ENCODE assay signal across 9 cellular contexts in the genomic region with DNA sequence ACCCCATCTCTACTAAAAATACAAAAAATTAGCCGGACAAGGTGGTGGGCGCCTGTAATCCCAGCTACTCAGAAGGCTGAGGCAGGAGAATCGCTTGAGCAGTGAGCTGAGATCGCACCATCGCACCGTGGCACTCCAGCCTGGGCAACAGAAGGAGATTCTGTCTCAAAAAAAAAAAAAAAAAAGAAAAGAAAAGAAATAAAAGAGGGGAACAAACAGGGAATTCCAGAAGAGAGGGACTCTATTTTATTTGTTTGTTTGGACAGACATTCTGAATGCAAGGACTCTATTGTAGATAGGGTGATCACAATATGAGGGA. TPM values are rescaled to one million over a fixed set of nuclear protein-coding genes. Genes with fewer than 3 reads are reported as not detected.
A peak's percentile ranks its signal among the peaks of the same experiment; 100 is the strongest.
DNase-seq lines count a peak whose midpoint lies in the region; ATAC-seq and TF ChIP-seq lines count a peak whose summit lies in the region.
"Not testable (repeated sequence)": the region's sequence is repeated elsewhere in the genome, so short reads cannot be mapped to it uniquely, and the experiment has no call there.
"Had no signal": no experiment of that assay in that cellular context is flagged by ENCODE, and none has a peak within 500 bp of the region (broad histone marks: within the 10 kb centered on the region; RNA-seq: fewer than 3 reads in every experiment).

No MANE protein-coding gene starts in this region.

- H3K79me2 ChIP-seq in PC-9 (ENCODE audit: low read depth) (peaks cover 52% of the 10 kb centered on the region), mammary epithelial cell (ENCODE audit: insufficient read depth, low read length) (peaks cover 52% of the 10 kb centered on the region)

- POLR2A ChIA-PET in PC-9 (lab: Charles Lee; ENCODE audit: unreplicated experiment); naive thymus-derived CD4-positive, alpha-beta T cell (lab: Charles Lee): not testable (repeated sequence)

- H3K9me3 Mint-ChIP-seq in activated T-cell treated with anti-CD3 and anti-CD28 coated beads, Interleukin-2, amount 50 U/mL, for 24 hours; naive thymus-derived CD4-positive, alpha-beta T cell; stimulated activated effector memory CD8-positive, alpha-beta T cell treated with anti-CD3 and anti-CD28 coated beads, Interleukin-12 subunit alpha, Interleukin-12 subunit beta, amount 100 ng/mL, for 72 hours: not testable (repeated sequence)

- dilution Hi-C loops in mammary epithelial cell (cut with HindIII; ENCODE audit: low sequenced_read_pairs) = not testable (repeated sequence)

- peak overlapping the region; percentile 91 for H3K9ac ChIP-seq in mammary epithelial cell (ENCODE audit: insufficient read depth, low read length)

- intact Hi-C loops in PC-9 (cut with micrococcal nuclease; ENCODE audit: unreplicated experiment) = loop anchor here (2.0 kb wide), 3 partner anchors 17 to 69 kb away; a partner anchor contains a TSS
- intact Hi-C loops in mammary epithelial cell (cut with micrococcal nuclease) = loop anchor here (2.0 kb wide), 3 partner anchors 21 to 55 kb away; a partner anchor contains a TSS
- intact Hi-C loops in naive thymus-derived CD4-positive, alpha-beta T cell (cut with micrococcal nuclease) = loop anchor here (2.0 kb wide), 2 partner anchors 21 to 55 kb away; a partner anchor contains a TSS

- H3K4me2 ChIP-seq in PC-9 (peak overlapping the region; percentile 96), mammary epithelial cell (ENCODE audit: insufficient read depth, low read depth, low read length) (peak overlapping the region; percentile 88)

- DNase-seq in AG08395 (ENCODE audit: low spot score) = peak; percentile 1
- not testable (repeated sequence) for DNase-seq in HAP-1 (ENCODE audit: low spot score in 2 of 2); PC-9; activated T-cell treated with anti-CD3 and anti-CD28 coated beads, Interleukin-2, amount 50 U/mL, for 24 hours; mammary epithelial cell; fibroblast of villous mesenchyme (ENCODE audit: low read depth); naive thymus-derived CD4-positive, alpha-beta T cell; stimulated activated effector memory CD8-positive, alpha-beta T cell treated with anti-CD3 and anti-CD28 coated beads, Interleukin-12 subunit alpha, Interleukin-12 subunit beta, amount 100 ng/mL, for 72 hours (ENCODE audit: low spot score in 2 of 2)

- H3K27me3 ChIP-seq in HAP-1 (ENCODE audit: low read depth); PC-9 (ENCODE audit: insufficient read depth, low read depth); mammary epithelial cell (ENCODE audit: insufficient read depth, low read length); naive thymus-derived CD4-positive, alpha-beta T cell (ENCODE audit: control insufficient read depth in 2 of 2, insufficient read depth in 2 of 2, low read length in 2 of 2): not testable (repeated sequence)

- peak overlapping the region; percentile 96 for H3K4me3 ChIP-seq in HAP-1
- H3K4me3 ChIP-seq in PC-9 = peak overlapping the region; percentile 86
- H3K4me3 ChIP-seq in mammary epithelial cell (replicated peaks in 1 of 3; ENCODE audit: insufficient read depth in 1 of 3, low read depth in 2 of 3, low read length in 3 of 3) = peak overlapping the region; percentile 54 to 88 (median 82)
- H3K4me3 ChIP-seq in fibroblast of villous mesenchyme (ENCODE audit: low read depth, low read length) = peak overlapping the region; percentile 94
- H3K4me3 ChIP-seq in naive thymus-derived CD4-positive, alpha-beta T cell (ENCODE audit: low read length) = not testable (repeated sequence)

- WGBS in mammary epithelial cell (ENCODE audit: low coverage, missing lambda C conversion rate) = 90% methylated on average over 6 of the region's 6 CpGs

- not testable (repeated sequence) for ATAC-seq in naive thymus-derived CD4-positive, alpha-beta T cell; stimulated activated effector memory CD8-positive, alpha-beta T cell treated with anti-CD3 and anti-CD28 coated beads, Interleukin-12 subunit alpha, Interleukin-12 subunit beta, amount 100 ng/mL, for 72 hours

- BruUV-seq in PC-9 (replicated peaks; lab: Mats Ljungman, UMichigan); mammary epithelial cell (replicated peaks; lab: Mats Ljungman, UMichigan): not testable (repeated sequence)

- not testable (repeated sequence) for TF ChIP-seq CTCF in PC-9 (conservative IDR thresholded peaks at IDR 0.05); mammary epithelial cell (conservative IDR thresholded peaks at IDR 0.05 in 1 of 2, IDR thresholded peaks at IDR 0.05 in 1 of 2; ENCODE audit: extremely low read depth in 1 of 2, insufficient read depth in 1 of 2, low read depth in 1 of 2, low read length in 2 of 2); fibroblast of villous mesenchyme (IDR thresholded peaks at IDR 0.05; ENCODE audit: insufficient read depth, low read depth, low read length)

- in situ Hi-C loops in HAP-1 (cut with MboI; ENCODE audit: low sequenced_read_pairs); mammary epithelial cell (cut with MboI; ENCODE audit: low sequenced_read_pairs in 2 of 2): not testable (repeated sequence)

- H3K27ac Mint-ChIP-seq in activated T-cell treated with anti-CD3 and anti-CD28 coated beads, Interleukin-2, amount 50 U/mL, for 24 hours = peak overlapping the region; percentile 99
- peak overlapping the region; percentile 23 to 98 (median 77) for H3K27ac Mint-ChIP-seq in naive thymus-derived CD4-positive, alpha-beta T cell
- peak overlapping the region; percentile 99 for H3K27ac Mint-ChIP-seq in stimulated activated effector memory CD8-positive, alpha-beta T cell treated with anti-CD3 and anti-CD28 coated beads, Interleukin-12 subunit alpha, Interleukin-12 subunit beta, amount 100 ng/mL, for 72 hours

- H3K4me1 Mint-ChIP-seq in activated T-cell treated with anti-CD3 and anti-CD28 coated beads, Interleukin-2, amount 50 U/mL, for 24 hours (ENCODE audit: low read depth) = peaks cover 54% of the 10 kb centered on the region
- peaks cover 12 to 56% (median 38%) of the 10 kb centered on the region in 7 donors for H3K4me1 Mint-ChIP-seq in naive thymus-derived CD4-positive, alpha-beta T cell
- H3K4me1 Mint-ChIP-seq in stimulated activated effector memory CD8-positive, alpha-beta T cell treated with anti-CD3 and anti-CD28 coated beads, Interleukin-12 subunit alpha, Interleukin-12 subunit beta, amount 100 ng/mL, for 72 hours = peaks cover 42% of the 10 kb centered on the region

- peak overlapping the region; percentile 95 for H3K4me3 Mint-ChIP-seq in activated T-cell treated with anti-CD3 and anti-CD28 coated beads, Interleukin-2, amount 50 U/mL, for 24 hours
- H3K4me3 Mint-ChIP-seq in naive thymus-derived CD4-positive, alpha-beta T cell = peak overlapping the region; percentile 70 to 99 (median 89)
- peak overlapping the region; percentile 95 for H3K4me3 Mint-ChIP-seq in stimulated activated effector memory CD8-positive, alpha-beta T cell treated with anti-CD3 and anti-CD28 coated beads, Interleukin-12 subunit alpha, Interleukin-12 subunit beta, amount 100 ng/mL, for 72 hours

- H2AFZ ChIP-seq in PC-9; mammary epithelial cell (ENCODE audit: low read depth, low read length): not testable (repeated sequence)

- H3K27ac ChIP-seq in PC-9 (peak overlapping the region; percentile 78), mammary epithelial cell (ENCODE audit: insufficient read depth, low read depth, low read length) (peak overlapping the region; percentile 87)
- H3K27ac ChIP-seq in naive thymus-derived CD4-positive, alpha-beta T cell (ENCODE audit: low read depth, low read length) = peak overlapping the region; percentile 93

- H4K20me1 ChIP-seq in PC-9 (ENCODE audit: insufficient read depth); mammary epithelial cell (ENCODE audit: insufficient read depth, low read length): not testable (repeated sequence)

- not testable (repeated sequence) for H3K9me3 ChIP-seq in HAP-1; PC-9 (ENCODE audit: insufficient read depth, low read depth); mammary epithelial cell (replicated peaks; ENCODE audit: insufficient read depth, low read length); naive thymus-derived CD4-positive, alpha-beta T cell (ENCODE audit: control insufficient read depth in 2 of 3, low read length in 3 of 3)

- H3K36me3 ChIP-seq in HAP-1 (replicated peaks) (peaks cover 52% of the 10 kb centered on the region), PC-9 (ENCODE audit: low read depth) (peaks cover 14% of the 10 kb centered on the region)
- not testable (repeated sequence) for H3K36me3 ChIP-seq in mammary epithelial cell (ENCODE audit: insufficient read depth, low read length)
- H3K36me3 ChIP-seq in naive thymus-derived CD4-positive, alpha-beta T cell (ENCODE audit: control insufficient read depth in 2 of 3, insufficient read depth in 3 of 3, low read length in 3 of 3) = peaks cover 0 to 13% (median 0%) of the 10 kb centered on the region in 3 experiments

- not testable (repeated sequence) for H3K4me1 ChIP-seq in HAP-1
- peaks cover 28% of the 10 kb centered on the region for H3K4me1 ChIP-seq in PC-9 (replicated peaks; ENCODE audit: insufficient read depth)
- peaks cover 33% of the 10 kb centered on the region for H3K4me1 ChIP-seq in mammary epithelial cell (ENCODE audit: insufficient read depth, low read length)
- peaks cover 24 to 32% of the 10 kb centered on the region in 2 donors for H3K4me1 ChIP-seq in naive thymus-derived CD4-positive, alpha-beta T cell (ENCODE audit: control insufficient read depth in 2 of 2, insufficient read depth in 2 of 2, low read length in 2 of 2)

- not testable (repeated sequence) for H3K9me2 ChIP-seq in PC-9 (ENCODE audit: insufficient read depth)

- H3F3A ChIP-seq in PC-9 (ENCODE audit: insufficient read depth, low read depth) = peaks cover 66% of the 10 kb centered on the region

- peaks cover 76% of the 10 kb centered on the region for H3K36me3 Mint-ChIP-seq in activated T-cell treated with anti-CD3 and anti-CD28 coated beads, Interleukin-2, amount 50 U/mL, for 24 hours (ENCODE audit: low read depth)
- peaks cover 0 to 15% (median 9%) of the 10 kb centered on the region in 5 donors for H3K36me3 Mint-ChIP-seq in naive thymus-derived CD4-positive, alpha-beta T cell
- H3K36me3 Mint-ChIP-seq in stimulated activated effector memory CD8-positive, alpha-beta T cell treated with anti-CD3 and anti-CD28 coated beads, Interleukin-12 subunit alpha, Interleukin-12 subunit beta, amount 100 ng/mL, for 72 hours = peaks cover 69% of the 10 kb centered on the region

- not testable (repeated sequence) for H3K27me3 Mint-ChIP-seq in activated T-cell treated with anti-CD3 and anti-CD28 coated beads, Interleukin-2, amount 50 U/mL, for 24 hours; naive thymus-derived CD4-positive, alpha-beta T cell

- CTCF ChIA-PET in PC-9 (lab: Charles Lee) = interaction anchor here (0.7 kb wide), 1 partner anchor 111 kb away, joined by 7 read pairs; no protein-coding TSS in a partner anchor
- CTCF ChIA-PET in mammary epithelial cell (lab: Charles Lee; ENCODE audit: low non-redundant PET) = not testable (repeated sequence)
- CTCF ChIA-PET in naive thymus-derived CD4-positive, alpha-beta T cell (lab: Charles Lee) = interaction anchor here (1.5 kb wide), 1 partner anchor 64 kb away, joined by 5 read pairs; no protein-coding TSS in a partner anchor

RNA-seq across cellular contexts. Expression of a gene that starts 1.7 kb away (rescaled TPM):
- total RNA-seq in PC-9 (2021) = 99.6 and 124 TPM in 2 replicates
- 100 to 1,000 TPM in 1 of 2 donors, 10 to 100 TPM in 1; 71.8 to 131 TPM for total RNA-seq in mammary epithelial cell
- polyA plus RNA-seq in mammary epithelial cell = 51.9 TPM
- 243 TPM for polyA minus RNA-seq in mammary epithelial cell
- total RNA-seq in fibroblast of villous mesenchyme = 60.0 and 73.1 TPM in 2 replicates
- 10 to 100 TPM; 34.3 to 84.2 (median 53.2) TPM for total RNA-seq in naive thymus-derived CD4-positive, alpha-beta T cell
- 10 to 100 TPM; 32.2 to 44.8 TPM for polyA plus RNA-seq in naive thymus-derived CD4-positive, alpha-beta T cell

RNA-seq across cellular contexts. Expression of a gene that starts 12.9 kb away (rescaled TPM):
- total RNA-seq in PC-9 (2021) (67.5 and 74.3 TPM in 2 replicates), mammary epithelial cell (10 to 100 TPM; 23.8 to 55.0 TPM), fibroblast of villous mesenchyme (21.6 and 23.7 TPM in 2 replicates)
- 109 TPM for polyA plus RNA-seq in mammary epithelial cell
- 105 TPM for polyA minus RNA-seq in mammary epithelial cell
- 10 to 100 TPM; 22.9 to 94.5 (median 29.2) TPM for total RNA-seq in naive thymus-derived CD4-positive, alpha-beta T cell
- polyA plus RNA-seq in naive thymus-derived CD4-positive, alpha-beta T cell = 10 to 100 TPM; 58.9 to 67.9 TPM

RNA-seq across cellular contexts. Expression of a gene that starts 16.8 kb away (rescaled TPM):
- 6.0 and 9.6 TPM in 2 replicates for total RNA-seq in PC-9 (2021)
- total RNA-seq in mammary epithelial cell = 1 to 10 TPM; 1.2 to 1.5 TPM
- polyA plus RNA-seq in mammary epithelial cell = 0.80 TPM
- not detected for polyA minus RNA-seq in mammary epithelial cell
- total RNA-seq in fibroblast of villous mesenchyme = under 0.01 TPM in 2 replicates
- 1 to 10 TPM in 3 of 5 experiments, under 1 TPM in 2; 0.53 to 4.5 (median 1.1) TPM for total RNA-seq in naive thymus-derived CD4-positive, alpha-beta T cell
- not detected for polyA plus RNA-seq in naive thymus-derived CD4-positive, alpha-beta T cell
- total RNA-seq: myocyte had no signal

RNA-seq across cellular contexts. Expression of a gene that starts 21.2 kb away (rescaled TPM):
- total RNA-seq in PC-9 (2021) (2.3 and 2.6 TPM in 2 replicates), mammary epithelial cell (under 1 TPM; 0.42 to 0.83 TPM), fibroblast of villous mesenchyme (0.86 and 0.97 TPM in 2 replicates)
- polyA plus RNA-seq in mammary epithelial cell = 0.36 TPM
- polyA minus RNA-seq in mammary epithelial cell = not detected
- 1 to 10 TPM; 3.3 to 5.5 (median 4.7) TPM for total RNA-seq in naive thymus-derived CD4-positive, alpha-beta T cell
- 1 to 10 TPM; 2.3 to 3.6 TPM for polyA plus RNA-seq in naive thymus-derived CD4-positive, alpha-beta T cell

RNA-seq across cellular contexts. Expression of a gene that starts 21.5 kb away (rescaled TPM):
- total RNA-seq in PC-9 (2021) (378 and 385 TPM in 2 replicates), mammary epithelial cell (10 to 100 TPM; 67.8 to 99.5 TPM), fibroblast of villous mesenchyme (77.0 and 132 TPM in 2 replicates)
- 103 TPM for polyA plus RNA-seq in mammary epithelial cell
- 93.6 TPM for polyA minus RNA-seq in mammary epithelial cell
- 100 to 1,000 TPM in 1 of 5 experiments, 10 to 100 TPM in 3, 1 to 10 TPM in 1; 6.7 to 125 (median 30.3) TPM for total RNA-seq in naive thymus-derived CD4-positive, alpha-beta T cell
- 10 to 100 TPM; 26.0 to 52.5 TPM for polyA plus RNA-seq in naive thymus-derived CD4-positive, alpha-beta T cell
